ENCODE assay signal across 14 cellular contexts in genomic region chr1:165116732-165117131, GRCh38.
A peak's percentile ranks its signal among the peaks of the same experiment; 100 is the strongest.
DNase-seq lines count a peak whose midpoint lies in the region; ATAC-seq and TF ChIP-seq lines count a peak whose summit lies in the region.
"Had no signal": no experiment of that assay in that cellular context is flagged by ENCODE, and none has a peak within 500 bp of the region (broad histone marks: within the 10 kb centered on the region; RNA-seq: fewer than 3 reads in every experiment).

No MANE protein-coding gene starts in this region.

- no peaks in the 10 kb centered on the region for H4K20me1 ChIP-seq in neural progenitor cell (ENCODE audit: low read depth)

- H3K27me3 Mint-ChIP-seq in Calu3 (ENCODE audit: unreplicated experiment), result peaks cover 78% of the 10 kb centered on the region
- peaks cover 30% of the 10 kb centered on the region for H3K27me3 Mint-ChIP-seq in neural progenitor cell (ENCODE audit: insufficient read depth, low read depth)
- peaks cover 83% of the 10 kb centered on the region for H3K27me3 Mint-ChIP-seq in mesothelial cell of epicardium (ENCODE audit: low read depth)

- no peak overlapping the region for H3K27ac ChIP-seq in neural progenitor cell
- H3K27ac ChIP-seq: HL-60, pancreas had no signal

- H3K4me3 ChIP-seq in cardiac fibroblast (replicated peaks in 1 of 2; ENCODE audit: low read depth in 2 of 2, low read length in 2 of 2) (no peak overlapping the region), neural progenitor cell (no peak overlapping the region)
- H3K4me3 ChIP-seq: pancreas had no signal

- H3K4me3 Mint-ChIP-seq in Calu3 (ENCODE audit: low read depth, unreplicated experiment), result no peak overlapping the region
- peak overlapping the region; percentile 3 for H3K4me3 Mint-ChIP-seq in neural progenitor cell
- H3K4me3 Mint-ChIP-seq in mesothelial cell of epicardium, result no peak overlapping the region
- H3K4me3 Mint-ChIP-seq: CD4-positive, CD25-positive, alpha-beta regulatory T cell had no signal

- H3K27me3 ChIP-seq in neural progenitor cell, result peaks cover 78% of the 10 kb centered on the region

- H3K36me3 Mint-ChIP-seq in Calu3 (ENCODE audit: insufficient read depth, unreplicated experiment), result no peaks in the 10 kb centered on the region
- no peaks in the 10 kb centered on the region for H3K36me3 Mint-ChIP-seq in neural progenitor cell
- no peaks in the 10 kb centered on the region for H3K36me3 Mint-ChIP-seq in mesothelial cell of epicardium
- H3K36me3 Mint-ChIP-seq: CD4-positive, CD25-positive, alpha-beta regulatory T cell had no signal

- H3K36me3 ChIP-seq in neural progenitor cell, result no peaks in the 10 kb centered on the region
- H3K36me3 ChIP-seq: pancreas had no signal

- no peaks in the 10 kb centered on the region for H3K9me3 ChIP-seq in neural progenitor cell (ENCODE audit: low read depth)
- H3K9me3 ChIP-seq: pancreas had no signal

- H3K4me1 ChIP-seq in neural progenitor cell, result peaks cover 20% of the 10 kb centered on the region
- H3K4me1 ChIP-seq: pancreas had no signal

- no peaks in the 10 kb centered on the region for H3K79me2 ChIP-seq in neural progenitor cell (ENCODE audit: low read depth)

- intact Hi-C loops in Calu3 (cut with micrococcal nuclease; ENCODE audit: unreplicated experiment), result no loop called here

- no peak overlapping the region for H2AFZ ChIP-seq in neural progenitor cell (replicated peaks)

- CTCF ChIA-PET in Calu3 (lab: Charles Lee), result interaction anchor here (0.9 to 1.4 kb wide), 2 partner anchors 13 to 35 kb away, joined by 3 to 9 read pairs; no protein-coding TSS in a partner anchor

- no peak overlapping the region for H3K4me2 ChIP-seq in neural progenitor cell

- BruUV-seq in Calu3 (replicated peaks; lab: Mats Ljungman, UMichigan), result no TSS peak

- ATAC-seq in HG02642 (IDR thresholded peaks at IDR 0.05; ENCODE audit: poor library complexity, unreplicated experiment), result no peak

- H3K4me1 Mint-ChIP-seq in Calu3 (ENCODE audit: low read depth, unreplicated experiment) (peaks cover 7% of the 10 kb centered on the region), neural progenitor cell (peaks cover 19% of the 10 kb centered on the region), mesothelial cell of epicardium (peaks cover 16% of the 10 kb centered on the region)
- H3K4me1 Mint-ChIP-seq: CD4-positive, CD25-positive, alpha-beta regulatory T cell; endodermal cell had no signal

- peak; percentile 35 for DNase-seq in Calu3
- peak; percentile 70 for DNase-seq in NCI-H226
- DNase-seq in cardiac fibroblast (ENCODE audit: low read depth in 2 of 2), result peak; percentile 31 to 75
- no peak for DNase-seq in neural progenitor cell (ENCODE audit: low spot score)
- no peak for DNase-seq in COR-L47 (lab: John Stamatoyannopoulos, UW)
- no peak for DNase-seq in dermis blood vessel endothelial cell
- DNase-seq in mesothelial cell of epicardium (ENCODE audit: low spot score in 2 of 2, unreplicated experiment in 2 of 2), result no peak
- DNase-seq: CD4-positive, CD25-positive, alpha-beta regulatory T cell; NCI-H1436; NK-92 treated with Interleukin-12 subunit alpha and Interleukin-12 subunit beta, amount 100 ng/mL, for 24 hours; pancreas had no signal

- H3K9me3 Mint-ChIP-seq in Calu3 (ENCODE audit: low read depth, unreplicated experiment) (no peaks in the 10 kb centered on the region), neural progenitor cell (no peaks in the 10 kb centered on the region), mesothelial cell of epicardium (no peaks in the 10 kb centered on the region)
- H3K9me3 Mint-ChIP-seq: endodermal cell had no signal

- no peak overlapping the region for H3K27ac Mint-ChIP-seq in Calu3 (ENCODE audit: unreplicated experiment)
- no peak overlapping the region for H3K27ac Mint-ChIP-seq in neural progenitor cell
- H3K27ac Mint-ChIP-seq in mesothelial cell of epicardium, result no peak overlapping the region
- H3K27ac Mint-ChIP-seq: CD4-positive, CD25-positive, alpha-beta regulatory T cell; endodermal cell had no signal

- H3K9ac ChIP-seq in neural progenitor cell, result no peak overlapping the region

- H3F3A ChIP-seq in neural progenitor cell (ENCODE audit: low read depth), result peaks cover 8% of the 10 kb centered on the region

- no peak for TF ChIP-seq CTCF in Calu3 (IDR thresholded peaks at IDR 0.05; ENCODE audit: unreplicated experiment)
- TF ChIP-seq CTCF in cardiac fibroblast (IDR thresholded peaks at IDR 0.05; ENCODE audit: low read depth, low read length), result no peak
- no peak for TF ChIP-seq CTCF in neural progenitor cell (IDR thresholded peaks at IDR 0.05)
- no peak for TF ChIP-seq CTCF in mesothelial cell of epicardium (IDR thresholded peaks at IDR 0.05; ENCODE audit: unreplicated experiment)

Comparison
In these comparisons a context has a peak if more than half of its experiments do, and no peak if none do; other contexts are left out.
1. DNase-seq: peak in Calu3 (single experiment), NCI-H226 (single experiment) and cardiac fibroblast (2 of 2); none in neural progenitor cell (single experiment), COR-L47 (single experiment), dermis blood vessel endothelial cell (single experiment) and mesothelial cell of epicardium (0 of 2).